30 cellular contexts compared by ENCODE assay signal in genomic region chr1:160608941-160609340, GRCh38. TPM values are rescaled to one million over a fixed set of nuclear protein-coding genes. Genes with fewer than 3 reads are reported as not detected.
DNase-seq lines count a peak whose midpoint lies in the region; ATAC-seq, FAIRE-seq and TF ChIP-seq lines count a peak whose summit lies in the region.
"Had no signal": no experiment of that assay in that cellular context is flagged by ENCODE, and none has a peak within 500 bp of the region (broad histone marks: within the 10 kb centered on the region; RNA-seq: fewer than 3 reads in every experiment).

No MANE protein-coding gene starts in this region.

- H3K4me1 Mint-ChIP-seq in T-helper 1 cell treated with Interleukin-12 subunit alpha and Interleukin-12 subunit beta and Interleukin-4 antibody, amounts not matched to agents 30 μg/mL and 1 μg/mL, for 36 hours (ENCODE audit: low read depth), result peaks cover 62% of the 10 kb centered on the region
- peaks cover 38% of the 10 kb centered on the region for H3K4me1 Mint-ChIP-seq in T-helper 17 cell

- no peak overlapping the region for H2BK15ac ChIP-seq in mesendoderm (replicated peaks; ENCODE audit: low read depth)

- peak overlapping the region; percentile 56 for H3K27ac Mint-ChIP-seq in T-helper 1 cell treated with Interleukin-12 subunit alpha and Interleukin-12 subunit beta and Interleukin-4 antibody, amounts not matched to agents 30 μg/mL and 1 μg/mL, for 36 hours
- H3K27ac Mint-ChIP-seq in T-helper 17 cell, result peak overlapping the region; percentile 92
- H3K27ac Mint-ChIP-seq: H9, immature natural killer cell, progenitor cell of endocrine pancreas had no signal

- H2BK5ac ChIP-seq in mesendoderm (ENCODE audit: low read length), result peak overlapping the region; percentile 40

- FAIRE-seq in HepG2 (lab: Jason Lieb, UNC), result no peak
- FAIRE-seq: endothelial cell of umbilical vein, HTR-8/SVneo had no signal

- H3K27me3 ChIP-seq in BLaER1 treated with 17β-estradiol and CSF1 and Interleukin-3, amounts not matched to agents 10 nM and 100 nM, result no peaks in the 10 kb centered on the region
- H3K27me3 ChIP-seq in mesendoderm (ENCODE audit: insufficient read depth, low read length, poor library complexity) (no peaks in the 10 kb centered on the region), HepG2 (ENCODE audit: control insufficient read depth in 1 of 2, insufficient read depth in 2 of 2, low read length in 2 of 2) (peaks cover 0 to 5% of the 10 kb centered on the region in 2 experiments; a peak in 2 of 5 replicates)
- H3K27me3 ChIP-seq: body of pancreas, Peyer's patch, right lobe of liver had no signal

- no peaks in the 10 kb centered on the region for H3K79me1 ChIP-seq in mesendoderm (ENCODE audit: low read length)

- peak overlapping the region; percentile 46 for H3K18ac ChIP-seq in mesendoderm (ENCODE audit: low read length)

- H3K9me3 ChIP-seq in BLaER1 treated with 17β-estradiol and CSF1 and Interleukin-3, amounts not matched to agents 10 nM and 100 nM (replicated peaks in 1 of 11), result peaks cover 14 to 20% (median 16%) of the 10 kb centered on the region in 11 experiments; a peak in 20 of 22 replicates
- no peaks in the 10 kb centered on the region for H3K9me3 ChIP-seq in T-helper 17 cell (ENCODE audit: control insufficient read depth, low read length, poor library complexity, severe bottlenecking)
- no peaks in the 10 kb centered on the region for H3K9me3 ChIP-seq in HepG2 (ENCODE audit: low read length)
- H3K9me3 ChIP-seq: body of pancreas, MG63, Peyer's patch, right lobe of liver, suprapubic skin had no signal

- CTCF ChIA-PET in HepG2 (lab: Yijun Ruan, JAX; ENCODE audit: low intra/inter-chr PET ratio, low total read pairs), result interaction anchor here (3.3 kb wide), 1 partner anchor 180 kb away, joined by 37 read pairs; no protein-coding TSS in a partner anchor

- H3K27ac ChIP-seq in BLaER1 treated with 17β-estradiol and CSF1 and Interleukin-3, amounts not matched to agents 10 nM and 100 nM, result peak overlapping the region in 1 of 11 experiments; percentile 10; a peak in 3 of 22 replicates
- H3K27ac ChIP-seq in mesendoderm (ENCODE audit: low read depth, low read length), result no peak overlapping the region
- no peak overlapping the region for H3K27ac ChIP-seq in HepG2 (ENCODE audit: extremely low read length, insufficient read depth, low read length)
- H3K27ac ChIP-seq: 22Rv1, body of pancreas, dorsolateral prefrontal cortex, Peyer's patch, right lobe of liver, suprapubic skin had no signal

- H3K4me3 Mint-ChIP-seq in T-helper 1 cell treated with Interleukin-12 subunit alpha and Interleukin-12 subunit beta and Interleukin-4 antibody, amounts not matched to agents 30 μg/mL and 1 μg/mL, for 36 hours, result no peak overlapping the region
- H3K4me3 Mint-ChIP-seq in T-helper 17 cell, result no peak overlapping the region
- H3K4me3 Mint-ChIP-seq: H9, immature natural killer cell had no signal

- H3K36me3 ChIP-seq in BLaER1 treated with 17β-estradiol and CSF1 and Interleukin-3, amounts not matched to agents 10 nM and 100 nM, result peaks cover 0 to 63% (median 34%) of the 10 kb centered on the region in 11 experiments; a peak in 14 of 22 replicates
- H3K36me3 ChIP-seq in mesendoderm (ENCODE audit: control insufficient read depth, insufficient read depth, low read length) (no peaks in the 10 kb centered on the region), HepG2 (replicated peaks in 1 of 2; ENCODE audit: control insufficient read depth in 1 of 2, insufficient read depth in 2 of 2, low read length in 2 of 2) (no peaks in the 10 kb centered on the region)
- H3K36me3 ChIP-seq: MG63, Peyer's patch, right lobe of liver, suprapubic skin had no signal

- TF ChIP-seq RAD21 in HepG2 (CRISPR knock-in tag; IDR thresholded peaks at IDR 0.05), result no peak

- H3K4ac ChIP-seq in mesendoderm (ENCODE audit: low read depth, low read length), result peak overlapping the region; percentile 98

- H2AK5ac ChIP-seq in mesendoderm (ENCODE audit: low read length), result peak overlapping the region; percentile 75

- peak overlapping the region; percentile 15 to 70 (median 34); a peak in 21 of 22 replicates for H3K4me2 ChIP-seq in BLaER1 treated with 17β-estradiol and CSF1 and Interleukin-3, amounts not matched to agents 10 nM and 100 nM
- no peak overlapping the region for H3K4me2 ChIP-seq in mesendoderm (ENCODE audit: low read length)
- H3K4me2 ChIP-seq in HepG2 (ENCODE audit: low read depth, low read length), result no peak overlapping the region

- no peak overlapping the region for H4K8ac ChIP-seq in mesendoderm (ENCODE audit: low read depth, low read length)

- no peak overlapping the region for H3K4me3 ChIP-seq in BLaER1 treated with 17β-estradiol and CSF1 and Interleukin-3, amounts not matched to agents 10 nM and 100 nM
- no peak overlapping the region for H3K4me3 ChIP-seq in mesendoderm (ENCODE audit: low read length)
- H3K4me3 ChIP-seq in HepG2 (replicated peaks in 1 of 3; ENCODE audit: insufficient read depth in 1 of 3, low read depth in 2 of 3, low read length in 3 of 3), result no peak overlapping the region
- H3K4me3 ChIP-seq: body of pancreas, dorsolateral prefrontal cortex, MG63, Peyer's patch, right lobe of liver, suprapubic skin had no signal

- no peak overlapping the region for H3K9ac ChIP-seq in BLaER1 treated with 17β-estradiol and CSF1 and Interleukin-3, amounts not matched to agents 10 nM and 100 nM
- no peak overlapping the region for H3K9ac ChIP-seq in mesendoderm (ENCODE audit: low read length)
- no peak overlapping the region for H3K9ac ChIP-seq in HepG2 (ENCODE audit: insufficient read depth, low read depth, low read length)

- POLR2A ChIA-PET in HepG2 (lab: Yijun Ruan, JAX), result no interaction called here

- peak overlapping the region; percentile 73 for H3K56ac ChIP-seq in mesendoderm (ENCODE audit: low read length)

- no peak for TF ChIP-seq POLR2A in HepG2 (IDR thresholded peaks at IDR 0.05; ENCODE audit: insufficient read depth in 1 of 2, low read depth in 2 of 2, low read length in 2 of 2)

- TF ChIP-seq EP300 in HepG2 (IDR thresholded peaks at IDR 0.05; ENCODE audit: low read depth in 2 of 2, low read length in 2 of 2) (no peak), HepG2 (CRISPR knock-in tag; IDR thresholded peaks at IDR 0.05; ENCODE audit: borderline replicate concordance) (no peak)

- peaks cover 73% of the 10 kb centered on the region for H3K36me3 Mint-ChIP-seq in T-helper 1 cell treated with Interleukin-12 subunit alpha and Interleukin-12 subunit beta and Interleukin-4 antibody, amounts not matched to agents 30 μg/mL and 1 μg/mL, for 36 hours (ENCODE audit: low read depth)
- peaks cover 7% of the 10 kb centered on the region for H3K36me3 Mint-ChIP-seq in T-helper 17 cell (ENCODE audit: low read depth)

- H3K9me3 Mint-ChIP-seq in T-helper 1 cell treated with Interleukin-12 subunit alpha and Interleukin-12 subunit beta and Interleukin-4 antibody, amounts not matched to agents 30 μg/mL and 1 μg/mL, for 36 hours, result peaks cover 15% of the 10 kb centered on the region

- H2BK120ac ChIP-seq in mesendoderm (ENCODE audit: low read depth, low read length), result peak overlapping the region; percentile 30

- H3K27me3 Mint-ChIP-seq in T-helper 1 cell treated with Interleukin-12 subunit alpha and Interleukin-12 subunit beta and Interleukin-4 antibody, amounts not matched to agents 30 μg/mL and 1 μg/mL, for 36 hours (ENCODE audit: low read depth), result no peaks in the 10 kb centered on the region
- no peaks in the 10 kb centered on the region for H3K27me3 Mint-ChIP-seq in T-helper 17 cell

- no peak for TF ChIP-seq CTCF in HepG2 (CRISPR knock-in tag; IDR thresholded peaks at IDR 0.05)

- no peak overlapping the region for H2AFZ ChIP-seq in HepG2 (ENCODE audit: low read length)

- intact Hi-C loops in HepG2 (cut with micrococcal nuclease; ENCODE audit: unreplicated experiment), result no loop called here

- peaks cover 52 to 82% (median 61%) of the 10 kb centered on the region in 10 experiments for H3K4me1 ChIP-seq in BLaER1 treated with 17β-estradiol and CSF1 and Interleukin-3, amounts not matched to agents 10 nM and 100 nM
- H3K4me1 ChIP-seq in mesendoderm (ENCODE audit: control insufficient read depth, low read depth, low read length), result peaks cover 6% of the 10 kb centered on the region
- no peaks in the 10 kb centered on the region for H3K4me1 ChIP-seq in HepG2 (ENCODE audit: insufficient read depth, low read length)
- H3K4me1 ChIP-seq: body of pancreas, Peyer's patch, suprapubic skin had no signal

- BruUV-seq in HepG2 (replicated peaks; lab: Mats Ljungman, UMichigan), result no TSS peak

- H4K20me1 ChIP-seq in BLaER1 treated with 17β-estradiol and CSF1 and Interleukin-3, amounts not matched to agents 10 nM and 100 nM, result no peaks in the 10 kb centered on the region
- no peaks in the 10 kb centered on the region for H4K20me1 ChIP-seq in HepG2 (ENCODE audit: insufficient read depth, low read length)

- DNase-seq in T-helper 1 cell (no peak), T-helper 17 cell (no peak), mesendoderm (no peak), HepG2 (ENCODE audit: low spot score) (no peak), SKM-1 treated with dmso at 0.1 percent for 144 hours (lab: John Stamatoyannopoulos, UW; ENCODE audit: unreplicated experiment) (no peak)
- DNase-seq: activated effector memory CD4-positive, alpha-beta T cell treated with Interleukin-2 at 50 U/mL for 16 hours; body of pancreas; cerebellar nuclear complex; dorsolateral prefrontal cortex; H9; hypothalamus; immature natural killer cell; KBM-7; MG63; NCI-H2081 treated with DMSO at 0.1 percent for 48 hours; NCI-H226; NCI-H69; Peyer's patch; right lobe of liver; SIG-M5; stimulated activated CD4-positive, alpha-beta T cell treated with anti-CD3 and anti-CD28 coated beads, Interleukin-2, amount 100 ng/mL, for 48 hours had no signal

- ATAC-seq in T-helper 17 cell (no peak), HepG2 (no peak), GM19023 (IDR thresholded peaks at IDR 0.05; ENCODE audit: unreplicated experiment) (no peak)
- ATAC-seq: body of pancreas had no signal

- in situ Hi-C loops in HepG2 (cut with HindIII; ENCODE audit: extremely low pct_ligation_motif_present, low pct_unique_long_range_greater_than_20kb), result loop anchor here (5.0 kb wide), 2 partner anchors 117 to 182 kb away; no protein-coding TSS in a partner anchor

- H3K23ac ChIP-seq in mesendoderm (ENCODE audit: low read length), result no peak overlapping the region

- no peak overlapping the region for H4K5ac ChIP-seq in mesendoderm (ENCODE audit: low read length)

- H3K79me2 ChIP-seq in mesendoderm (ENCODE audit: control insufficient read depth, insufficient read depth, low read length), result no peaks in the 10 kb centered on the region
- no peaks in the 10 kb centered on the region for H3K79me2 ChIP-seq in HepG2 (ENCODE audit: insufficient read depth, low read length)

RNA-seq across cellular contexts. Expression of gene CD84, which starts 29.6 kb away (rescaled TPM):
- total RNA-seq in T-helper 17 cell (10 to 100 TPM; 66.2 to 71.6 TPM), HepG2 (2016; rRNA removed; fragmentation: Illumina TruSeq; extraction: Trizol) (not detected in 2 replicates)
- not detected for polyA plus RNA-seq in mesendoderm (2013, experiment 1 of 2)
- polyA plus RNA-seq in mesendoderm (2013, experiment 2 of 2), result not detected
- not detected in 2 replicates for total RNA-seq in HepG2 (2016; cell fraction: cytosol; rRNA removed; fragmentation: Illumina TruSeq; extraction: Trizol; ENCODE audit: low read depth)
- total RNA-seq in HepG2 (2016; cell fraction: insoluble cytoplasmic fraction; rRNA removed; fragmentation: Illumina TruSeq; extraction: Trizol), result not detected in 2 replicates
- not detected in 2 replicates for total RNA-seq in HepG2 (2016; cell fraction: membrane; rRNA removed; fragmentation: Illumina TruSeq; extraction: Trizol)
- total RNA-seq in HepG2 (2016; cell fraction: nucleus; rRNA removed; fragmentation: Illumina TruSeq; extraction: Trizol), result not detected in 2 replicates
- not detected in 2 replicates for polyA plus RNA-seq in HepG2 (2011; rRNA removed)
- polyA plus RNA-seq in HepG2 (2011; cell fraction: cytosol; rRNA removed), result not detected in 2 replicates
- polyA plus RNA-seq in HepG2 (2011; cell fraction: nucleus; rRNA removed), result not detected in 2 replicates
- polyA plus RNA-seq in HepG2 (2012), result not detected in 2 replicates
- not detected in 2 replicates for polyA plus RNA-seq in HepG2 (2016; cell fraction: cytosol; fragmentation: Illumina TruSeq; extraction: Trizol; ENCODE audit: low read depth)
- not detected in 2 replicates for polyA plus RNA-seq in HepG2 (2016; cell fraction: insoluble cytoplasmic fraction; fragmentation: Illumina TruSeq; extraction: Trizol; ENCODE audit: low read depth)
- not detected in 2 replicates for polyA plus RNA-seq in HepG2 (2016; cell fraction: membrane; fragmentation: Illumina TruSeq; extraction: Trizol; ENCODE audit: low read depth)
- polyA plus RNA-seq in HepG2 (2016; cell fraction: nucleus; fragmentation: Illumina TruSeq; extraction: Trizol; ENCODE audit: insufficient read depth, low read depth), result not detected in 2 replicates
- polyA minus RNA-seq in HepG2 (2011; rRNA and poly(A)+ RNA removed; ENCODE audit: low replicate concordance), result not detected in 2 replicates
- polyA minus RNA-seq in HepG2 (2011; cell fraction: cytosol; rRNA and poly(A)+ RNA removed), result not detected in 2 replicates
- not detected in 2 replicates for polyA minus RNA-seq in HepG2 (2011; cell fraction: nucleus; rRNA and poly(A)+ RNA removed)
- total RNA-seq: endothelial cell of umbilical vein, G401, H9, progenitor cell of endocrine pancreas had no signal
- polyA plus RNA-seq: endothelial cell of umbilical vein had no signal

RNA-seq across cellular contexts. Expression of gene SLAMF1, which starts 37.9 kb away (rescaled TPM):
- total RNA-seq in T-helper 17 cell (10 to 100 TPM; 67.8 to 70.6 TPM), HepG2 (2016; rRNA removed; fragmentation: Illumina TruSeq; extraction: Trizol) (not detected in 2 replicates)
- 0.10 TPM for polyA plus RNA-seq in mesendoderm (2013, experiment 1 of 2)
- polyA plus RNA-seq in mesendoderm (2013, experiment 2 of 2), result 0.11 TPM
- total RNA-seq in HepG2 (2016; cell fraction: cytosol; rRNA removed; fragmentation: Illumina TruSeq; extraction: Trizol; ENCODE audit: low read depth), result not detected in 2 replicates
- not detected in 2 replicates for total RNA-seq in HepG2 (2016; cell fraction: insoluble cytoplasmic fraction; rRNA removed; fragmentation: Illumina TruSeq; extraction: Trizol)
- total RNA-seq in HepG2 (2016; cell fraction: membrane; rRNA removed; fragmentation: Illumina TruSeq; extraction: Trizol), result not detected in 2 replicates
- not detected in 2 replicates for total RNA-seq in HepG2 (2016; cell fraction: nucleus; rRNA removed; fragmentation: Illumina TruSeq; extraction: Trizol)
- polyA plus RNA-seq in HepG2 (2011; rRNA removed), result not detected in 2 replicates
- polyA plus RNA-seq in HepG2 (2011; cell fraction: cytosol; rRNA removed), result not detected in 2 replicates
- 0.11 and 0.21 TPM in 2 replicates for polyA plus RNA-seq in HepG2 (2011; cell fraction: nucleus; rRNA removed)
- not detected in 2 replicates for polyA plus RNA-seq in HepG2 (2012)
- not detected in 2 replicates for polyA plus RNA-seq in HepG2 (2016; cell fraction: cytosol; fragmentation: Illumina TruSeq; extraction: Trizol; ENCODE audit: low read depth)
- polyA plus RNA-seq in HepG2 (2016; cell fraction: insoluble cytoplasmic fraction; fragmentation: Illumina TruSeq; extraction: Trizol; ENCODE audit: low read depth), result not detected in 2 replicates
- polyA plus RNA-seq in HepG2 (2016; cell fraction: membrane; fragmentation: Illumina TruSeq; extraction: Trizol; ENCODE audit: low read depth), result not detected in 2 replicates
- polyA plus RNA-seq in HepG2 (2016; cell fraction: nucleus; fragmentation: Illumina TruSeq; extraction: Trizol; ENCODE audit: insufficient read depth, low read depth), result not detected in 2 replicates
- polyA minus RNA-seq in HepG2 (2011; rRNA and poly(A)+ RNA removed; ENCODE audit: low replicate concordance), result not detected in 2 replicates
- not detected in 2 replicates for polyA minus RNA-seq in HepG2 (2011; cell fraction: cytosol; rRNA and poly(A)+ RNA removed)
- polyA minus RNA-seq in HepG2 (2011; cell fraction: nucleus; rRNA and poly(A)+ RNA removed), result not detected in 2 replicates
- total RNA-seq: body of pancreas, endothelial cell of umbilical vein, G401, H9, progenitor cell of endocrine pancreas, suprapubic skin had no signal
- polyA plus RNA-seq: endothelial cell of umbilical vein had no signal

Comparison
In these comparisons a context has a peak if more than half of its experiments do, and no peak if none do; other contexts are left out.
1. H3K4me2 ChIP-seq: peak in BLaER1 treated with 17β-estradiol and CSF1 and Interleukin-3, amounts not matched to agents 10 nM and 100 nM (11 of 11); none in mesendoderm (single experiment) and HepG2 (single experiment).
2. RNA of gene CD84, which starts 29.6 kb away (total RNA-seq): 66.2 to 71.6 TPM in T-helper 17 cell; not detected in HepG2; every median in the first group is over 10 times any median in the second.
3. RNA of gene SLAMF1, which starts 37.9 kb away (total RNA-seq): 67.8 to 70.6 TPM in T-helper 17 cell; not detected in HepG2; every median in the first group is over 10 times any median in the second.